In genomic region chr13:29454931-29455481, GRCh38 we compare ENCODE assay signal across 8 cellular contexts.
DNase-seq lines count a peak whose midpoint lies in the region; ATAC-seq, FAIRE-seq and TF ChIP-seq lines count a peak whose summit lies in the region.

No MANE protein-coding gene starts in this region.

- in situ Hi-C loops in Caki2 (cut with HindIII; ENCODE audit: low pct_unique_long_range_greater_than_20kb, low sequenced_read_pairs) = no loop called here

- TF ChIP-seq CTCF in fibroblast of the aortic adventitia (IDR thresholded peaks at IDR 0.05; ENCODE audit: insufficient read depth, low read length) = peak; percentile 35

- DNase-seq in Caki2 (ENCODE audit: low read depth) (peak; percentile 63), NCI-H226 (peak; percentile 11), fibroblast of the aortic adventitia (ENCODE audit: low read depth) (no peak), NCI-H2196 treated with DMSO at 0.1 percent for 48 hours (lab: John Stamatoyannopoulos, UW; ENCODE audit: unreplicated experiment) (no peak), urothelium cell line (ENCODE audit: low spot score) (no peak)

- no peak overlapping the region for H3K4me3 ChIP-seq in fibroblast of the aortic adventitia (ENCODE audit: low read depth, low read length)

- ATAC-seq in GM21423 (IDR thresholded peaks at IDR 0.05; ENCODE audit: unreplicated experiment) = peak; percentile 62
- ATAC-seq in GM21381 (IDR thresholded peaks at IDR 0.05; ENCODE audit: unreplicated experiment) = no peak
- ATAC-seq in HG03520 (IDR thresholded peaks at IDR 0.05; ENCODE audit: unreplicated experiment) = no peak

- no peak for FAIRE-seq in urothelium cell line (lab: Jason Lieb, UNC)

Comparison
In these comparisons a context has a peak if more than half of its experiments do, and no peak if none do; other contexts are left out.
1. DNase-seq: peak in Caki2 (single experiment) and NCI-H226 (single experiment); none in fibroblast of the aortic adventitia (single experiment), NCI-H2196 treated with DMSO at 0.1 percent for 48 hours (single experiment) and urothelium cell line (single experiment).